In the genomic region with DNA sequence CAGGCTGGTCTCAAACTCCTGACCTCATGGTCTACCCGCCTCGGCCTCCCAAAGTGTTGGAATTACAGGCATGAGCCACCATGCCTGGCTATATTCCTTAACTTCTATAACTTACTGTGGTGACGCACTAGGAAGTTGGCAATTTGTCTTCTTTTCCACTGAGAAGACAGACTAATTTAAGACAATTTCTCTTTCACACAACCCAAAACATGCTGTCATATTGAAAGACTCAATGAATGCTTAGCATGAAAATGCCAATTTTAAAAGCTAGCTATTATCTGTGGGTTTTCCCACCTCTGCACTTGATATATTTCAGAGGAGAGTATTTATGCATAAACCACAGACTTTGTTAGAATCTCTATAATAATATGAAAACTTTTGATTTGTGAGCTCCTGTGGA, we compare ENCODE assay signal across 39 cellular contexts.
"Had no signal": no experiment of that assay in that cellular context is flagged by ENCODE, and none has a peak within 500 bp of the region (broad histone marks: within the 10 kb centered on the region; RNA-seq: fewer than 3 reads in every experiment).

No MANE protein-coding gene starts in this region.

- H3K4me1 Mint-ChIP-seq: activated naive CD4-positive, alpha-beta T cell treated with anti-CD3 and anti-CD28 coated beads, Interleukin-2, amount 10 ng/mL, durations not matched to agents 7 days and 5 days; activated naive CD4-positive, alpha-beta T cell treated with anti-CD3 and anti-CD28 coated beads, Interleukin-2, amount 50 U/mL, for 24 hours; activated naive CD8-positive, alpha-beta T cell treated with anti-CD3 and anti-CD28 coated beads for 36 hours; activated naive CD8-positive, alpha-beta T cell treated with anti-CD3 and anti-CD28 coated beads, Interleukin-2, amount 10 ng/mL, durations not matched to agents 7 days and 5 days; activated naive CD8-positive, alpha-beta T cell treated with anti-CD3 and anti-CD28 coated beads, Interleukin-2, amount 50 U/mL, for 24 hours; activated T-helper 17 cell treated with anti-CD3 and anti-CD28 coated beads, Interleukin-2, amount 50 U/mL, for 72 hours; central memory CD8-positive, alpha-beta T cell had no signal

- H3K27ac Mint-ChIP-seq: activated naive CD4-positive, alpha-beta T cell treated with anti-CD3 and anti-CD28 coated beads for 36 hours; activated naive CD4-positive, alpha-beta T cell treated with anti-CD3 and anti-CD28 coated beads, Interleukin-2, amount 10 ng/mL, durations not matched to agents 7 days and 5 days; activated naive CD4-positive, alpha-beta T cell treated with anti-CD3 and anti-CD28 coated beads, Interleukin-2, amount 50 U/mL, for 24 hours; activated naive CD4-positive, alpha-beta T cell treated with anti-CD3 and anti-CD28 coated beads, Interleukin-2, amount 50 U/mL, for 72 hours; activated naive CD8-positive, alpha-beta T cell; activated naive CD8-positive, alpha-beta T cell treated with anti-CD3 and anti-CD28 coated beads for 36 hours; activated naive CD8-positive, alpha-beta T cell treated with anti-CD3 and anti-CD28 coated beads, Interleukin-2, amount 10 ng/mL, durations not matched to agents 7 days and 5 days; activated naive CD8-positive, alpha-beta T cell treated with anti-CD3 and anti-CD28 coated beads, Interleukin-2, amount 50 U/mL, for 24 hours; activated T-cell treated with anti-CD3 and anti-CD28 coated beads, Interleukin-2, amount 50 U/mL, for 24 hours; activated T-cell treated with anti-CD3 and anti-CD28 coated beads, Interleukin-2, amount 50 U/mL, for 72 hours; activated T-helper 1 cell treated with anti-CD3 and anti-CD28 coated beads, Interleukin-12 subunit alpha, Interleukin-12 subunit beta, Interleukin-2, Interleukin-4 antibody, amounts not matched to agents 30 ng/mL and 10 ng/mL and 1 ng/mL, durations not matched to agents 14 hours and 24 hours and 36 hours; activated T-helper 17 cell treated with anti-CD3 and anti-CD28 coated beads, Interleukin-2, amount 50 U/mL, for 72 hours; activated T-helper 2 cell treated with anti-CD3 and anti-CD28 coated beads, Interferon-gamma antibody, Interleukin-2, Interleukin-4, amounts not matched to agents 10 μg/mL and 5 μg/mL and 100 μg/mL, durations not matched to agents 14 hours and 24 hours and 36 hours; brain had no signal

- H3K36me3 Mint-ChIP-seq: activated naive CD4-positive, alpha-beta T cell treated with anti-CD3 and anti-CD28 coated beads, Interleukin-2, amount 10 ng/mL, durations not matched to agents 7 days and 5 days; activated naive CD4-positive, alpha-beta T cell treated with anti-CD3 and anti-CD28 coated beads, Interleukin-2, amount 50 U/mL, for 24 hours; activated naive CD4-positive, alpha-beta T cell treated with anti-CD3 and anti-CD28 coated beads, Interleukin-2, amount 50 U/mL, for 72 hours; activated naive CD8-positive, alpha-beta T cell; activated naive CD8-positive, alpha-beta T cell treated with anti-CD3 and anti-CD28 coated beads for 36 hours; activated naive CD8-positive, alpha-beta T cell treated with anti-CD3 and anti-CD28 coated beads, Interleukin-2, amount 10 ng/mL, durations not matched to agents 7 days and 5 days had no signal

- H3K4me1 ChIP-seq: adrenal gland, ascending aorta, body of pancreas, breast epithelium had no signal

- H3K9me3 Mint-ChIP-seq: activated naive CD4-positive, alpha-beta T cell treated with anti-CD3 and anti-CD28 coated beads, Interleukin-2, amount 10 ng/mL, durations not matched to agents 7 days and 5 days; activated naive CD4-positive, alpha-beta T cell treated with anti-CD3 and anti-CD28 coated beads, Interleukin-2, amount 50 U/mL, for 24 hours; activated naive CD8-positive, alpha-beta T cell treated with anti-CD3 and anti-CD28 coated beads for 36 hours; activated T-cell treated with anti-CD3 and anti-CD28 coated beads, Interleukin-2, amount 50 U/mL, for 24 hours; activated T-cell treated with anti-CD3 and anti-CD28 coated beads, Interleukin-2, amount 50 U/mL, for 4 hours; activated T-helper 1 cell treated with anti-CD3 and anti-CD28 coated beads, Interleukin-12 subunit alpha, Interleukin-12 subunit beta, Interleukin-2, Interleukin-4 antibody, amounts not matched to agents 30 ng/mL and 10 ng/mL and 1 ng/mL, durations not matched to agents 14 hours and 24 hours and 36 hours; activated T-helper 2 cell treated with anti-CD3 and anti-CD28 coated beads, Interferon-gamma antibody, Interleukin-2, Interleukin-4, amounts not matched to agents 10 μg/mL and 5 μg/mL and 100 μg/mL, durations not matched to agents 14 hours and 24 hours and 36 hours had no signal

- H3K4me3 ChIP-seq: adrenal gland, ascending aorta, body of pancreas, breast epithelium, cardiac muscle cell had no signal

- H3K4me3 Mint-ChIP-seq: activated naive CD4-positive, alpha-beta T cell treated with anti-CD3 and anti-CD28 coated beads for 36 hours; activated naive CD4-positive, alpha-beta T cell treated with anti-CD3 and anti-CD28 coated beads, Interleukin-2, amount 10 ng/mL, durations not matched to agents 7 days and 5 days; activated naive CD4-positive, alpha-beta T cell treated with anti-CD3 and anti-CD28 coated beads, Interleukin-2, amount 50 U/mL, for 24 hours; activated naive CD8-positive, alpha-beta T cell; activated naive CD8-positive, alpha-beta T cell treated with anti-CD3 and anti-CD28 coated beads for 36 hours; activated naive CD8-positive, alpha-beta T cell treated with anti-CD3 and anti-CD28 coated beads, Interleukin-2, amount 10 ng/mL, durations not matched to agents 7 days and 5 days; activated naive CD8-positive, alpha-beta T cell treated with anti-CD3 and anti-CD28 coated beads, Interleukin-2, amount 50 U/mL, for 24 hours; activated T-cell treated with anti-CD3 and anti-CD28 coated beads, Interleukin-2, amount 50 U/mL, for 24 hours; activated T-cell treated with anti-CD3 and anti-CD28 coated beads, Interleukin-2, amount 50 U/mL, for 4 hours; activated T-cell treated with anti-CD3 and anti-CD28 coated beads, Interleukin-2, amount 50 U/mL, for 72 hours; activated T-helper 1 cell treated with anti-CD3 and anti-CD28 coated beads, Interleukin-12 subunit alpha, Interleukin-12 subunit beta, Interleukin-2, Interleukin-4 antibody, amounts not matched to agents 30 ng/mL and 10 ng/mL and 1 ng/mL, durations not matched to agents 14 hours and 24 hours and 36 hours; activated T-helper 17 cell treated with anti-CD3 and anti-CD28 coated beads, Interleukin-2, amount 50 U/mL, for 72 hours; brain; central memory CD8-positive, alpha-beta T cell had no signal

- H3K27me3 Mint-ChIP-seq: activated naive CD4-positive, alpha-beta T cell treated with anti-CD3 and anti-CD28 coated beads, Interleukin-2, amount 10 ng/mL, durations not matched to agents 7 days and 5 days; activated naive CD4-positive, alpha-beta T cell treated with anti-CD3 and anti-CD28 coated beads, Interleukin-2, amount 50 U/mL, for 24 hours; activated naive CD8-positive, alpha-beta T cell; activated naive CD8-positive, alpha-beta T cell treated with anti-CD3 and anti-CD28 coated beads for 36 hours; activated naive CD8-positive, alpha-beta T cell treated with anti-CD3 and anti-CD28 coated beads, Interleukin-2, amount 10 ng/mL, durations not matched to agents 7 days and 5 days; activated naive CD8-positive, alpha-beta T cell treated with anti-CD3 and anti-CD28 coated beads, Interleukin-2, amount 50 U/mL, for 24 hours; activated T-cell treated with anti-CD3 and anti-CD28 coated beads, Interleukin-2, amount 50 U/mL, for 24 hours; activated T-helper 17 cell treated with anti-CD3 and anti-CD28 coated beads, Interleukin-2, amount 50 U/mL, for 72 hours; central memory CD8-positive, alpha-beta T cell had no signal

- H3K36me3 ChIP-seq: adrenal gland, ascending aorta, brain microvascular endothelial cell, breast epithelium, cardiac muscle cell had no signal

- H3K9me3 ChIP-seq: adrenal gland, ascending aorta, body of pancreas, breast epithelium had no signal

- H3K27ac ChIP-seq: adrenal gland, ascending aorta, body of pancreas, brain microvascular endothelial cell, breast epithelium, cardiac muscle cell had no signal

- ATAC-seq: activated naive CD4-positive, alpha-beta T cell treated with anti-CD3 and anti-CD28 coated beads, Interleukin-2, amount 50 U/mL, for 72 hours; activated naive CD8-positive, alpha-beta T cell treated with anti-CD3 and anti-CD28 coated beads, Interleukin-2, amount 50 U/mL, for 24 hours; activated T-cell treated with anti-CD3 and anti-CD28 coated beads, Interleukin-2, amount 50 U/mL, for 4 hours; activated T-cell treated with anti-CD3 and anti-CD28 coated beads, Interleukin-2, amount 50 U/mL, for 72 hours; activated T-helper 17 cell treated with anti-CD3 and anti-CD28 coated beads, Interleukin-2, amount 50 U/mL, for 72 hours; body of pancreas had no signal

- H3K27me3 ChIP-seq: adrenal gland, ascending aorta, body of pancreas, brain microvascular endothelial cell, breast epithelium, cardiac muscle cell had no signal

- DNase-seq: activated effector memory CD4-positive, alpha-beta T cell treated with anti-CD3 and anti-CD28 coated beads, Interleukin-2, amount 50 U/mL, for 16 hours; activated effector memory CD4-positive, alpha-beta T cell treated with Interleukin-2 at 50 U/mL for 16 hours; activated gamma-delta T cell; activated gamma-delta T cell treated with Interleukin-2 at 50 U/mL for 16 hours; activated naive CD4-positive, alpha-beta T cell; activated naive CD4-positive, alpha-beta T cell treated with anti-CD3 and anti-CD28 coated beads for 36 hours; activated naive CD4-positive, alpha-beta T cell treated with anti-CD3 and anti-CD28 coated beads, Interleukin-2, amount 10 ng/mL, durations not matched to agents 7 days and 5 days; activated naive CD4-positive, alpha-beta T cell treated with anti-CD3 and anti-CD28 coated beads, Interleukin-2, amount 50 U/mL, for 16 hours; activated naive CD4-positive, alpha-beta T cell treated with Interleukin-2 at 50 U/mL for 16 hours; activated naive CD8-positive, alpha-beta T cell treated with anti-CD3 and anti-CD28 coated beads for 36 hours; activated naive CD8-positive, alpha-beta T cell treated with anti-CD3 and anti-CD28 coated beads, Interleukin-2, amount 10 ng/mL, durations not matched to agents 7 days and 5 days; activated naive CD8-positive, alpha-beta T cell treated with anti-CD3 and anti-CD28 coated beads, Interleukin-2, amount 50 U/mL, for 24 hours; activated T-cell treated with anti-CD3 and anti-CD28 coated beads for 4 hours; activated T-cell treated with anti-CD3 and anti-CD28 coated beads, Interleukin-2, amount 50 U/mL, for 1 hour; activated T-cell treated with anti-CD3 and anti-CD28 coated beads, Interleukin-2, amount 50 U/mL, for 24 hours; activated T-cell treated with anti-CD3 and anti-CD28 coated beads, Interleukin-2, amount 50 U/mL, for 4 hours; activated T-cell treated with anti-CD3 and anti-CD28 coated beads, Interleukin-2, amount 50 U/mL, for 48 hours; activated T-cell treated with anti-CD3 and anti-CD28 coated beads, Interleukin-2, amount 50 U/mL, for 72 hours; adrenal gland; amniotic stem cell; amygdala; anterior cingulate cortex; aorta; body of pancreas; brain microvascular endothelial cell; central memory CD4-positive, alpha-beta T cell; cerebellar nuclear complex had no signal

- FAIRE-seq: bronchial epithelial cell had no signal
